In genomic region chr21:34215911-34216310, GRCh38 we compare ENCODE assay signal across 17 cellular contexts.
DNase-seq lines count a peak whose midpoint lies in the region; TF ChIP-seq lines count a peak whose summit lies in the region.
"Had no signal": no experiment of that assay in that cellular context is flagged by ENCODE, and none has a peak within 500 bp of the region (broad histone marks: within the 10 kb centered on the region; RNA-seq: fewer than 3 reads in every experiment).

No MANE protein-coding gene starts in this region.

- peak overlapping the region; percentile 76 for H3K9ac ChIP-seq in adipocyte (ENCODE audit: low read length)
- H3K9ac ChIP-seq: BLaER1 had no signal

- peaks cover 31% of the 10 kb centered on the region for H3K4me1 ChIP-seq in adipocyte (ENCODE audit: control insufficient read depth, insufficient read depth, low read length)
- peaks cover 26% of the 10 kb centered on the region for H3K4me1 ChIP-seq in cardiac muscle cell (ENCODE audit: low read depth)
- peaks cover 0 to 38% (median 11%) of the 10 kb centered on the region in 4 donors for H3K4me1 ChIP-seq in tibial artery

- H3K36me3 Mint-ChIP-seq in osteocyte (ENCODE audit: unreplicated experiment), result peaks cover 11% of the 10 kb centered on the region

- H3K4me3 ChIP-seq in adipocyte (ENCODE audit: low read length), result peak overlapping the region; percentile 71
- no peak overlapping the region for H3K4me3 ChIP-seq in cardiac muscle cell
- H3K4me3 ChIP-seq in tibial artery, result peak overlapping the region; percentile 11 to 16
- H3K4me3 ChIP-seq: BLaER1, SJSA1 had no signal

- H3K4me3 Mint-ChIP-seq in osteocyte (ENCODE audit: unreplicated experiment), result no peak overlapping the region
- H3K4me3 Mint-ChIP-seq: CD8-positive, alpha-beta memory T cell had no signal

- H3K27me3 ChIP-seq in adipocyte (replicated peaks; ENCODE audit: control insufficient read depth, insufficient read depth, low read length) (no peaks in the 10 kb centered on the region), cardiac muscle cell (no peaks in the 10 kb centered on the region), tibial artery (no peaks in the 10 kb centered on the region)
- H3K27me3 ChIP-seq: BLaER1, SJSA1 had no signal

- intact Hi-C loops in tibial artery (cut with DNase I; ENCODE audit: low total_unique reads), result no loop called here

- H3K9me3 ChIP-seq in adipocyte (ENCODE audit: control insufficient read depth, low read length) (peaks cover 11% of the 10 kb centered on the region), cardiac muscle cell (ENCODE audit: low read depth) (no peaks in the 10 kb centered on the region), tibial artery (peaks cover 0 to 9% (median 5%) of the 10 kb centered on the region in 3 donors)
- H3K9me3 ChIP-seq: SJSA1 had no signal

- no peak overlapping the region for H3K27ac Mint-ChIP-seq in osteocyte (ENCODE audit: unreplicated experiment)
- H3K27ac Mint-ChIP-seq: CD8-positive, alpha-beta memory T cell had no signal

- H3K36me3 ChIP-seq in adipocyte (ENCODE audit: control insufficient read depth, insufficient read depth, low read length, severe bottlenecking), result no peaks in the 10 kb centered on the region
- no peaks in the 10 kb centered on the region for H3K36me3 ChIP-seq in cardiac muscle cell
- no peaks in the 10 kb centered on the region for H3K36me3 ChIP-seq in tibial artery
- H3K36me3 ChIP-seq: BLaER1, SJSA1 had no signal

- no peak for DNase-seq in adipocyte (ENCODE audit: low read depth)
- DNase-seq in cardiac muscle cell (ENCODE audit: low read depth in 1 of 2, low spot score in 1 of 2), result peak in 1 of 2 donors; percentile 33
- peak; percentile 19 for DNase-seq in osteocyte (ENCODE audit: extremely low spot score, unreplicated experiment)
- DNase-seq in tibial artery, result no peak
- no peak for DNase-seq in globus pallidus (ENCODE audit: low spot score)
- no peak for DNase-seq in Ammon's horn (ENCODE audit: low spot score)
- no peak for DNase-seq in NCI-H2107 treated with DMSO at 0.1 percent for 48 hours (lab: John Stamatoyannopoulos, UW; ENCODE audit: unreplicated experiment)
- DNase-seq: ACHN; CD8-positive, alpha-beta memory T cell; DMS79; NCI-H187 treated with DMSO at 0.1 percent for 48 hours; NCI-H2171; NCI-H748 treated with DMSO at 0.1 percent for 48 hours; RPMI8226 had no signal

- peaks cover 9% of the 10 kb centered on the region for H3K9me3 Mint-ChIP-seq in osteocyte (ENCODE audit: unreplicated experiment)

- H3K27me3 Mint-ChIP-seq in osteocyte (ENCODE audit: unreplicated experiment), result no peaks in the 10 kb centered on the region

- peaks cover 25% of the 10 kb centered on the region for H3K4me1 Mint-ChIP-seq in osteocyte (ENCODE audit: unreplicated experiment)
- H3K4me1 Mint-ChIP-seq: CD8-positive, alpha-beta memory T cell had no signal

- no peak for TF ChIP-seq CTCF in cardiac muscle cell (IDR thresholded peaks at IDR 0.05; ENCODE audit: low read depth, low read length)
- no peak for TF ChIP-seq CTCF in osteocyte (IDR thresholded peaks at IDR 0.05)
- TF ChIP-seq CTCF in tibial artery (IDR thresholded peaks at IDR 0.05), result no peak

- H3K27ac ChIP-seq in cardiac muscle cell (peak overlapping the region; percentile 75), tibial artery (peak overlapping the region; percentile 48 to 63)
- H3K27ac ChIP-seq: BLaER1, HL-60, SJSA1 had no signal
